1 cellular context compared by ENCODE assay signal in genomic region chr1:193111641-193112090, GRCh38.
TF ChIP-seq lines count a peak whose summit lies in the region.

No MANE protein-coding gene starts in this region.

TF ChIP-seq in HepG2, 621 proteins besides CTCF, POLR2A, EP300 and RAD21 (continued from another document and continues in another):
- TF ChIP-seq ARID3A (IDR thresholded peaks at IDR 0.05; ENCODE audit: low read depth, low read length) (no peak), SCMH1 (CRISPR knock-in tag; IDR thresholded peaks at IDR 0.05; ENCODE audit: borderline replicate concordance) (no peak), ZUFSP (CRISPR knock-in tag; IDR thresholded peaks at IDR 0.05; ENCODE audit: borderline replicate concordance) (no peak), ZNF224 (CRISPR knock-in tag; IDR thresholded peaks at IDR 0.05) (no peak), NFE2 (CRISPR knock-in tag; IDR thresholded peaks at IDR 0.05) (no peak), MYC (CRISPR knock-in tag; IDR thresholded peaks at IDR 0.05; ENCODE audit: borderline replicate concordance) (no peak), CHD4 (IDR thresholded peaks at IDR 0.05; ENCODE audit: borderline replicate concordance, low read length) (no peak), CENPX (CRISPR knock-in tag; IDR thresholded peaks at IDR 0.05) (no peak), HMG20B (CRISPR knock-in tag; conservative IDR thresholded peaks at IDR 0.05) (no peak), ARHGAP35 (CRISPR knock-in tag; IDR thresholded peaks at IDR 0.05; ENCODE audit: borderline replicate concordance) (no peak), POLR2AphosphoS2 (IDR thresholded peaks at IDR 0.05; ENCODE audit: low read depth, low read length) (no peak), SOX5 (CRISPR knock-in tag; IDR thresholded peaks at IDR 0.05; ENCODE audit: borderline replicate concordance) (no peak; the same call in 1 of the 2 replicates), ZSCAN9 (CRISPR knock-in tag; IDR thresholded peaks at IDR 0.05; ENCODE audit: borderline replicate concordance) (no peak; the same call in 1 of the 2 replicates), ZNF556 (CRISPR knock-in tag; IDR thresholded peaks at IDR 0.05; ENCODE audit: borderline replicate concordance) (no peak), ZBTB10 (CRISPR knock-in tag; IDR thresholded peaks at IDR 0.05; ENCODE audit: borderline replicate concordance) (no peak), FOXP1 (IDR thresholded peaks at IDR 0.05) (no peak), FOXP1 (CRISPR knock-in tag; IDR thresholded peaks at IDR 0.05) (peak; percentile 26; the same call in 1 of the 2 replicates), ZNF235 (CRISPR knock-in tag; IDR thresholded peaks at IDR 0.05; ENCODE audit: borderline replicate concordance) (no peak), REXO4 (CRISPR knock-in tag; IDR thresholded peaks at IDR 0.05; ENCODE audit: borderline replicate concordance) (no peak), BHLHE40 (IDR thresholded peaks at IDR 0.05; ENCODE audit: low read length) (no peak), IKZF5 (CRISPR knock-in tag; IDR thresholded peaks at IDR 0.05) (no peak), ZNF20 (CRISPR knock-in tag; IDR thresholded peaks at IDR 0.05) (no peak), CEBPG (CRISPR knock-in tag; IDR thresholded peaks at IDR 0.05) (peak; percentile 99), ZNF512B (CRISPR knock-in tag; IDR thresholded peaks at IDR 0.05; ENCODE audit: borderline replicate concordance) (no peak), RFXANK (CRISPR knock-in tag; IDR thresholded peaks at IDR 0.05) (no peak), ARNT (IDR thresholded peaks at IDR 0.05) (no peak), ZNF441 (CRISPR knock-in tag; IDR thresholded peaks at IDR 0.05; ENCODE audit: borderline replicate concordance) (no peak), GATAD2A (CRISPR knock-in tag; IDR thresholded peaks at IDR 0.05) (peak; percentile 80), ZMYM3 (CRISPR knock-in tag; IDR thresholded peaks at IDR 0.05) (no peak), ARNTL (CRISPR knock-in tag; IDR thresholded peaks at IDR 0.05) (no peak), NFATC3 (CRISPR knock-in tag; IDR thresholded peaks at IDR 0.05) (no peak), ZFP37 (CRISPR knock-in tag; IDR thresholded peaks at IDR 0.05; ENCODE audit: borderline replicate concordance) (no peak), ZNF746 (CRISPR knock-in tag; IDR thresholded peaks at IDR 0.05) (no peak), TGIF2 (CRISPR knock-in tag; IDR thresholded peaks at IDR 0.05) (no peak), HCFC1 (IDR thresholded peaks at IDR 0.05; ENCODE audit: low read depth, low read length) (no peak), ZNF33A (CRISPR knock-in tag; IDR thresholded peaks at IDR 0.05; ENCODE audit: borderline replicate concordance) (no peak), ZNF138 (CRISPR knock-in tag; IDR thresholded peaks at IDR 0.05; ENCODE audit: low read depth) (no peak), ZNF615 (CRISPR knock-in tag; IDR thresholded peaks at IDR 0.05; ENCODE audit: borderline replicate concordance) (no peak), SIX4 (CRISPR knock-in tag; IDR thresholded peaks at IDR 0.05) (no peak), ATF1 (CRISPR knock-in tag; IDR thresholded peaks at IDR 0.05) (no peak), ZNF383 (CRISPR knock-in tag; IDR thresholded peaks at IDR 0.05; ENCODE audit: borderline replicate concordance) (no peak)
- TF ChIP-seq, protein P1, sequence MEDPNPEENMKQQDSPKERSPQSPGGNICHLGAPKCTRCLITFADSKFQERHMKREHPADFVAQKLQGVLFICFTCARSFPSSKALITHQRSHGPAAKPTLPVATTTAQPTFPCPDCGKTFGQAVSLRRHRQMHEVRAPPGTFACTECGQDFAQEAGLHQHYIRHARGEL (CRISPR knock-in tag; IDR thresholded peaks at IDR 0.05) = no peak
- TF ChIP-seq, protein P2, sequence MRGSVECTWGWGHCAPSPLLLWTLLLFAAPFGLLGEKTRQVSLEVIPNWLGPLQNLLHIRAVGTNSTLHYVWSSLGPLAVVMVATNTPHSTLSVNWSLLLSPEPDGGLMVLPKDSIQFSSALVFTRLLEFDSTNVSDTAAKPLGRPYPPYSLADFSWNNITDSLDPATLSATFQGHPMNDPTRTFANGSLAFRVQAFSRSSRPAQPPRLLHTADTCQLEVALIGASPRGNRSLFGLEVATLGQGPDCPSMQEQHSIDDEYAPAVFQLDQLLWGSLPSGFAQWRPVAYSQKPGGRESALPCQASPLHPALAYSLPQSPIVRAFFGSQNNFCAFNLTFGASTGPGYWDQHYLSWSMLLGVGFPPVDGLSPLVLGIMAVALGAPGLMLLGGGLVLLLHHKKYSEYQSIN (CRISPR knock-in tag; IDR thresholded peaks at IDR 0.05; ENCODE audit: borderline replicate concordance) = no peak
- TF ChIP-seq, protein P3, sequence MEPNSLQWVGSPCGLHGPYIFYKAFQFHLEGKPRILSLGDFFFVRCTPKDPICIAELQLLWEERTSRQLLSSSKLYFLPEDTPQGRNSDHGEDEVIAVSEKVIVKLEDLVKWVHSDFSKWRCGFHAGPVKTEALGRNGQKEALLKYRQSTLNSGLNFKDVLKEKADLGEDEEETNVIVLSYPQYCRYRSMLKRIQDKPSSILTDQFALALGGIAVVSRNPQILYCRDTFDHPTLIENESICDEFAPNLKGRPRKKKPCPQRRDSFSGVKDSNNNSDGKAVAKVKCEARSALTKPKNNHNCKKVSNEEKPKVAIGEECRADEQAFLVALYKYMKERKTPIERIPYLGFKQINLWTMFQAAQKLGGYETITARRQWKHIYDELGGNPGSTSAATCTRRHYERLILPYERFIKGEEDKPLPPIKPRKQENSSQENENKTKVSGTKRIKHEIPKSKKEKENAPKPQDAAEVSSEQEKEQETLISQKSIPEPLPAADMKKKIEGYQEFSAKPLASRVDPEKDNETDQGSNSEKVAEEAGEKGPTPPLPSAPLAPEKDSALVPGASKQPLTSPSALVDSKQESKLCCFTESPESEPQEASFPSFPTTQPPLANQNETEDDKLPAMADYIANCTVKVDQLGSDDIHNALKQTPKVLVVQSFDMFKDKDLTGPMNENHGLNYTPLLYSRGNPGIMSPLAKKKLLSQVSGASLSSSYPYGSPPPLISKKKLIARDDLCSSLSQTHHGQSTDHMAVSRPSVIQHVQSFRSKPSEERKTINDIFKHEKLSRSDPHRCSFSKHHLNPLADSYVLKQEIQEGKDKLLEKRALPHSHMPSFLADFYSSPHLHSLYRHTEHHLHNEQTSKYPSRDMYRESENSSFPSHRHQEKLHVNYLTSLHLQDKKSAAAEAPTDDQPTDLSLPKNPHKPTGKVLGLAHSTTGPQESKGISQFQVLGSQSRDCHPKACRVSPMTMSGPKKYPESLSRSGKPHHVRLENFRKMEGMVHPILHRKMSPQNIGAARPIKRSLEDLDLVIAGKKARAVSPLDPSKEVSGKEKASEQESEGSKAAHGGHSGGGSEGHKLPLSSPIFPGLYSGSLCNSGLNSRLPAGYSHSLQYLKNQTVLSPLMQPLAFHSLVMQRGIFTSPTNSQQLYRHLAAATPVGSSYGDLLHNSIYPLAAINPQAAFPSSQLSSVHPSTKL (CRISPR knock-in tag; IDR thresholded peaks at IDR 0.05) = peak; percentile 74
- TF ChIP-seq, protein P4, sequence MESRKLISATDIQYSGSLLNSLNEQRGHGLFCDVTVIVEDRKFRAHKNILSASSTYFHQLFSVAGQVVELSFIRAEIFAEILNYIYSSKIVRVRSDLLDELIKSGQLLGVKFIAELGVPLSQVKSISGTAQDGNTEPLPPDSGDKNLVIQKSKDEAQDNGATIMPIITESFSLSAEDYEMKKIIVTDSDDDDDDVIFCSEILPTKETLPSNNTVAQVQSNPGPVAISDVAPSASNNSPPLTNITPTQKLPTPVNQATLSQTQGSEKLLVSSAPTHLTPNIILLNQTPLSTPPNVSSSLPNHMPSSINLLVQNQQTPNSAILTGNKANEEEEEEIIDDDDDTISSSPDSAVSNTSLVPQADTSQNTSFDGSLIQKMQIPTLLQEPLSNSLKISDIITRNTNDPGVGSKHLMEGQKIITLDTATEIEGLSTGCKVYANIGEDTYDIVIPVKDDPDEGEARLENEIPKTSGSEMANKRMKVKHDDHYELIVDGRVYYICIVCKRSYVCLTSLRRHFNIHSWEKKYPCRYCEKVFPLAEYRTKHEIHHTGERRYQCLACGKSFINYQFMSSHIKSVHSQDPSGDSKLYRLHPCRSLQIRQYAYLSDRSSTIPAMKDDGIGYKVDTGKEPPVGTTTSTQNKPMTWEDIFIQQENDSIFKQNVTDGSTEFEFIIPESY (CRISPR knock-in tag; IDR thresholded peaks at IDR 0.05) = no peak
